Comparison of ENCODE assay signal across 31 cellular contexts in genomic region chr15:73460662-73461061, GRCh38. TPM values are rescaled to one million over a fixed set of nuclear protein-coding genes. Genes with fewer than 3 reads are reported as not detected.
"Had no signal": no experiment of that assay in that cellular context is flagged by ENCODE, and none has a peak within 500 bp of the region (broad histone marks: within the 10 kb centered on the region; RNA-seq: fewer than 3 reads in every experiment).

No MANE protein-coding gene starts in this region.

- ATAC-seq: stimulated activated effector memory CD8-positive, alpha-beta T cell treated with anti-CD3 and anti-CD28 coated beads, Interleukin-12 subunit alpha, Interleukin-12 subunit beta, amount 100 ng/mL, for 72 hours; stimulated activated memory B cell treated with anti-CD40 and anti-IgM and Interleukin-4, amounts not matched to agents 10 μg/mL and 1 μg/mL and 100 μg/mL, for 72 hours; stimulated activated naive B cell treated with anti-CD40 and anti-IgM and Interleukin-4, amounts not matched to agents 10 μg/mL and 1 μg/mL and 100 μg/mL, for 72 hours; stimulated activated naive CD8-positive, alpha-beta T cell treated with anti-CD3 and anti-CD28 coated beads, Interleukin-15, amount 100 ng/mL, for 72 hours; stimulated activated naive CD8-positive, alpha-beta T cell treated with anti-CD3 and anti-CD28 coated beads, Interleukin-15, Interleukin-2, amounts not matched to agents 100 U/mL and 50 U/mL, for 24 hours; upper lobe of right lung had no signal

- H3K36me3 ChIP-seq: stomach, suprapubic skin, thoracic aorta, thyroid gland, tibial artery, tibial nerve, transverse colon, upper lobe of left lung, upper lobe of right lung, uterus, vagina had no signal

- FAIRE-seq: urothelium cell line had no signal

- DNase-seq: stimulated activated CD4-positive, alpha-beta T cell treated with anti-CD3 and anti-CD28 coated beads, Interleukin-2, amount 100 ng/mL, for 48 hours; stimulated activated CD4-positive, alpha-beta T cell treated with anti-CD3 and anti-CD28 coated beads, Interleukin-4, amount 100 ng/mL, for 1 hour; stimulated activated CD4-positive, alpha-beta T cell treated with anti-CD3 and anti-CD28 coated beads, Interleukin-4, amount 100 ng/mL, for 24 hours; stimulated activated CD4-positive, alpha-beta T cell treated with anti-CD3 and anti-CD28 coated beads, Interleukin-4, amount 100 ng/mL, for 4 hours; stimulated activated CD8-positive, alpha-beta memory T cell treated with anti-CD3 and anti-CD28 coated beads, Interleukin-4, amount 100 ng/mL, for 48 hours; stimulated activated naive B cell treated with anti-CD40 and anti-IgM and Interleukin-4, amounts not matched to agents 10 μg/mL and 1 μg/mL and 100 μg/mL, for 72 hours; stimulated activated naive CD4-positive, alpha-beta T cell; stimulated activated naive CD4-positive, alpha-beta T cell treated with Interleukin-2 at 50 U/mL for 16 hours; stimulated activated naive CD8-positive, alpha-beta T cell treated with anti-CD3 and anti-CD28 coated beads, Interleukin-15, amount 100 ng/mL, for 72 hours; stimulated activated naive CD8-positive, alpha-beta T cell treated with anti-CD3 and anti-CD28 coated beads, Interleukin-15, Interleukin-2, amounts not matched to agents 100 U/mL and 50 U/mL, for 24 hours; stomach; substantia nigra; testis; thyroid gland; tibial artery; transverse colon; trophoblast cell; upper lobe of left lung; upper lobe of right lung; uterus had no signal

- H3K9me3 ChIP-seq: stomach, suprapubic skin, testis, thoracic aorta, thyroid gland, tibial artery, tibial nerve, transverse colon, upper lobe of left lung, upper lobe of right lung, uterus, vagina had no signal

- H3K27ac ChIP-seq: stomach, suprapubic skin, testis, thoracic aorta, thyroid gland, tibial artery, tibial nerve, transverse colon, upper lobe of left lung, upper lobe of right lung, uterus, vagina had no signal

- H3K4me3 ChIP-seq: stomach, suprapubic skin, testis, thoracic aorta, thyroid gland, tibial artery, tibial nerve, transverse colon, upper lobe of left lung, upper lobe of right lung, uterus, vagina had no signal

- H3K4me1 ChIP-seq: suprapubic skin, testis, thyroid gland, tibial artery, tibial nerve, transverse colon, upper lobe of left lung, upper lobe of right lung, uterus, vagina had no signal

- H3K27me3 ChIP-seq: testis, thyroid gland, tibial nerve, transverse colon, upper lobe of left lung, upper lobe of right lung, uterus, vagina had no signal

RNA-seq across cellular contexts. Expression of gene REC114, which starts 17.7 kb away (rescaled TPM):
- total RNA-seq: stomach, subcutaneous adipose tissue, suprapubic skin, temporal lobe, thoracic aorta, thyroid gland, tibial nerve, transverse colon, upper lobe of left lung, upper lobe of right lung, ureter, urinary bladder, uterus, vagina had no signal
- polyA plus RNA-seq: stomach, urinary bladder had no signal
